In genomic region chr12:69214169-69214568, GRCh38 we compare ENCODE assay signal across 8 cellular contexts.
"Had no signal": no experiment of that assay in that cellular context is flagged by ENCODE, and none has a peak within 500 bp of the region (broad histone marks: within the 10 kb centered on the region; RNA-seq: fewer than 3 reads in every experiment).

No MANE protein-coding gene starts in this region.

- DNase-seq: GM23248, GOT3, H7, HFFc6, IMR-90 had no signal

- H3K9me3 Mint-ChIP-seq: HFFc6 had no signal

- H3K27ac Mint-ChIP-seq: HFFc6 had no signal

- ATAC-seq: HCT116 had no signal

- H3K36me3 ChIP-seq: HAP-1 had no signal

- H2AFZ ChIP-seq: GM23248 had no signal

- H3K4me3 ChIP-seq: GM23248, HAP-1 had no signal

- H3K9ac ChIP-seq: GM23248 had no signal

- H3K4me1 ChIP-seq: HAP-1 had no signal

- H3K27ac ChIP-seq: GM23248, HL-60 had no signal

- H3K9me3 ChIP-seq: HAP-1 had no signal

- H3K4me3 Mint-ChIP-seq: HFFc6 had no signal
